20 cellular contexts compared by ENCODE assay signal in genomic region chr5:96031180-96031579, GRCh38.
"Had no signal": no experiment of that assay in that cellular context is flagged by ENCODE, and none has a peak within 500 bp of the region (broad histone marks: within the 10 kb centered on the region; RNA-seq: fewer than 3 reads in every experiment).

No MANE protein-coding gene starts in this region.

- H3K9me3 ChIP-seq: ovary, prostate gland, thoracic aorta, vagina had no signal

- H3K4me3 ChIP-seq: cardiac muscle cell, left ventricle myocardium inferior, ovary, prostate gland, spleen, thoracic aorta, vagina had no signal

- H3K27ac ChIP-seq: cardiac muscle cell, left ventricle myocardium inferior, ovary, prostate gland, spleen, thoracic aorta, vagina, VCaP had no signal

- ATAC-seq: activated CD4-positive, CD25-positive, alpha-beta regulatory T cell treated with anti-CD3 and anti-CD28 coated beads, Interleukin-2, amount 50 U/mL, for 24 hours; activated T-cell treated with anti-CD3 and anti-CD28 coated beads, Interleukin-2, amount 50 U/mL, for 72 hours; natural killer cell treated with Interleukin-12 subunit alpha and Interleukin-12 subunit beta and Interleukin-15 and Interleukin-18, amount 100 ng/mL, for 72 hours had no signal

- H3K36me3 ChIP-seq: cardiac muscle cell, left ventricle myocardium inferior, ovary, prostate gland, spleen, thoracic aorta, vagina had no signal

- DNase-seq: activated CD4-positive, alpha-beta memory T cell treated with anti-CD3 and anti-CD28 coated beads, Interleukin-2, amount 10 ng/mL, durations not matched to agents 7 days and 5 days; activated CD4-positive, alpha-beta T cell treated with anti-CD3 and anti-CD28 coated beads, Interleukin-2, amount 10 ng/mL, durations not matched to agents 24 days and 14 days; activated effector memory CD4-positive, alpha-beta T cell treated with Interleukin-2 at 50 U/mL for 16 hours; activated naive CD4-positive, alpha-beta T cell treated with anti-CD3 and anti-CD28 coated beads for 36 hours; activated naive CD8-positive, alpha-beta T cell treated with anti-CD3 and anti-CD28 coated beads, Interleukin-2, amount 10 ng/mL, durations not matched to agents 7 days and 5 days; activated T-cell treated with anti-CD3 and anti-CD28 coated beads, Interleukin-2, amount 50 U/mL, for 72 hours; foreskin melanocyte; left ventricle myocardium inferior; midbrain; ovary; spleen; stimulated activated CD4-positive, alpha-beta T cell treated with anti-CD3 and anti-CD28 coated beads, Interleukin-4, amount 100 ng/mL, for 1 hour; stimulated activated naive CD4-positive, alpha-beta T cell had no signal

- H3K27me3 ChIP-seq: cardiac muscle cell, ovary, spleen, vagina had no signal

- H3K4me1 ChIP-seq: left ventricle myocardium inferior, prostate gland, spleen, vagina had no signal
